21 cellular contexts compared by ENCODE assay signal in the genomic region with DNA sequence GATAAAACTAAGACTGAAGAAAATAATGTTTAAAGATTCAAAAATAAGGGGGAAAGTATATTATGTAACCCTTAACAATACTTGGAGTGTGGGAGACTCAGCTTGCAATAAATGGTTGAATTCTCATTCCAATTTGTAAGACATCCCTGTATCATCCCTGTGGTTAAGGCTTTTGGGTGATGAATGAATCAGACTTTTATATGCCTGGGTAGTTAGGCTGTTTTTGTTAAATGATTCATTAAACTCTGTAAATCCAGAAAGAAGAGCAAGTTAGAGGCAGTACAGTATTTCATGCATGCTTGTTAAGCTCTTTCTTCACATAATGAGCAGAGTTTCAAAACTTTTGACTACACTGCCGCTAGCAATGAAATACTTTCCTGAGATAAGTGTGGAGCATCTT.
"Had no signal": no experiment of that assay in that cellular context is flagged by ENCODE, and none has a peak within 500 bp of the region (broad histone marks: within the 10 kb centered on the region; RNA-seq: fewer than 3 reads in every experiment).

No MANE protein-coding gene starts in this region.

- ATAC-seq: effector memory CD8-positive, alpha-beta T cell; left lobe of liver; naive thymus-derived CD4-positive, alpha-beta T cell; sciatic nerve; stimulated activated memory B cell treated with anti-CD40 and anti-IgM and Interleukin-4, amounts not matched to agents 10 μg/mL and 1 μg/mL and 100 μg/mL, for 72 hours; stimulated activated naive CD8-positive, alpha-beta T cell treated with anti-CD3 and anti-CD28 coated beads, Interleukin-15, amount 100 ng/mL, for 72 hours; upper lobe of right lung had no signal

- DNase-seq: cerebellar nuclear complex; effector memory CD8-positive, alpha-beta T cell; esophagus squamous epithelium; foreskin fibroblast; head of caudate nucleus; kidney; mammary epithelial cell; naive thymus-derived CD4-positive, alpha-beta T cell; nucleus accumbens; ovary; retina; spleen; stimulated activated CD4-positive, alpha-beta T cell treated with anti-CD3 and anti-CD28 coated beads, Interleukin-15, amount 100 ng/mL, for 24 hours; stimulated activated CD4-positive, alpha-beta T cell treated with anti-CD3 and anti-CD28 coated beads, Interleukin-1b, Interleukin-23, amount 100 ng/mL, for 48 hours; stimulated activated CD4-positive, alpha-beta T cell treated with anti-CD3 and anti-CD28 coated beads, Interleukin-4, amount 100 ng/mL, for 24 hours; stimulated activated naive CD8-positive, alpha-beta T cell treated with anti-CD3 and anti-CD28 coated beads, Interleukin-15, amount 100 ng/mL, for 72 hours; testis; upper lobe of right lung had no signal
